In genomic region chr5:134086943-134087305, GRCh38 we compare ENCODE assay signal across 11 cellular contexts. TPM values are rescaled to one million over a fixed set of nuclear protein-coding genes. Genes with fewer than 3 reads are reported as not detected.
DNase-seq lines count a peak whose midpoint lies in the region; ATAC-seq lines count a peak whose summit lies in the region.
"Had no signal": no experiment of that assay in that cellular context is flagged by ENCODE, and none has a peak within 500 bp of the region (broad histone marks: within the 10 kb centered on the region; RNA-seq: fewer than 3 reads in every experiment).

No MANE protein-coding gene starts in this region.

- peak overlapping the region; percentile 94 to 99 (median 97) for H3K27ac Mint-ChIP-seq in CD4-positive, alpha-beta memory T cell
- H3K27ac Mint-ChIP-seq: neural progenitor cell had no signal

- peak overlapping the region in 1 of 2 donors; percentile 12 for H3K4me3 ChIP-seq in CD4-positive, alpha-beta memory T cell (ENCODE audit: low read length in 2 of 2)
- H3K4me3 ChIP-seq: neural progenitor cell had no signal

- no peaks in the 10 kb centered on the region for H3K36me3 ChIP-seq in CD4-positive, alpha-beta memory T cell (ENCODE audit: insufficient read depth, low read length)
- H3K36me3 ChIP-seq: neural progenitor cell had no signal

- peak overlapping the region; percentile 52 for H3K27ac ChIP-seq in CD4-positive, alpha-beta memory T cell (ENCODE audit: low read depth, low read length)
- H3K27ac ChIP-seq: neural progenitor cell had no signal

- peaks cover 0 to 1% of the 10 kb centered on the region in 2 donors for H3K36me3 Mint-ChIP-seq in CD4-positive, alpha-beta memory T cell
- H3K36me3 Mint-ChIP-seq: immature natural killer cell, neural progenitor cell had no signal

- H3K9me3 Mint-ChIP-seq in CD4-positive, alpha-beta memory T cell, result peaks cover 0 to 2% (median 0%) of the 10 kb centered on the region in 8 donors
- H3K9me3 Mint-ChIP-seq: immature natural killer cell, neural progenitor cell had no signal

- H3K27me3 ChIP-seq in CD4-positive, alpha-beta memory T cell (ENCODE audit: insufficient read depth, low read length), result no peaks in the 10 kb centered on the region
- H3K27me3 ChIP-seq: neural progenitor cell had no signal

- CTCF ChIA-PET in CD4-positive, alpha-beta memory T cell (lab: Charles Lee; ENCODE audit: partially characterized antibody), result interaction anchor here (1.0 to 3.7 kb wide), 3 partner anchors 43 to 47 kb away, joined by 4 to 25 read pairs (median 5); no protein-coding TSS in a partner anchor

- intact Hi-C loops in CD4-positive, alpha-beta memory T cell (cut with micrococcal nuclease), result loop anchor here (1.0 to 2.0 kb wide), 3 partner anchors 16 to 48 kb away; partner anchors contain the start of gene TCF7

- H3K27me3 Mint-ChIP-seq in CD4-positive, alpha-beta memory T cell, result no peaks in the 10 kb centered on the region

- no peak for ATAC-seq in HG02610 (IDR thresholded peaks at IDR 0.05; ENCODE audit: unreplicated experiment)

- peaks cover 61 to 94% (median 78%) of the 10 kb centered on the region in 4 donors for H3K4me1 Mint-ChIP-seq in CD4-positive, alpha-beta memory T cell

- peak; percentile 82 to 92 (median 89) for DNase-seq in CD4-positive, alpha-beta memory T cell
- DNase-seq in activated CD4-positive, alpha-beta T cell treated with anti-CD3 and anti-CD28 coated beads, Interleukin-2, amount 50 U/mL, for 48 hours, result peak; percentile 80 to 85
- DNase-seq in activated naive CD4-positive, alpha-beta T cell treated with anti-CD3 and anti-CD28 coated beads, Interleukin-2, amount 50 U/mL, for 16 hours, result peak; percentile 82
- DNase-seq in stimulated activated CD4-positive, alpha-beta T cell treated with anti-CD3 and anti-CD28 coated beads, Interleukin-2, amount 100 ng/mL, for 48 hours, result peak; percentile 57 to 62
- no peak for DNase-seq in NCI-H69 (lab: John Stamatoyannopoulos, UW)
- DNase-seq in NCI-H128 (lab: John Stamatoyannopoulos, UW; ENCODE audit: unreplicated experiment), result no peak
- no peak for DNase-seq in EL
- DNase-seq: aorta, immature natural killer cell had no signal

- H3K4me1 ChIP-seq in CD4-positive, alpha-beta memory T cell (ENCODE audit: insufficient read depth, low read length), result peaks cover 98% of the 10 kb centered on the region

- no peaks in the 10 kb centered on the region for H3K9me3 ChIP-seq in CD4-positive, alpha-beta memory T cell (ENCODE audit: control insufficient read depth in 1 of 2, low read length in 2 of 2)

- peak overlapping the region; percentile 68 to 88 (median 76) for H3K4me3 Mint-ChIP-seq in CD4-positive, alpha-beta memory T cell
- H3K4me3 Mint-ChIP-seq: neural progenitor cell had no signal

- POLR2A ChIA-PET in CD4-positive, alpha-beta memory T cell (lab: Charles Lee; ENCODE audit: partially characterized antibody), result interaction anchor here (0.7 to 6.8 kb wide), 6 partner anchors 13 to 90 kb away, joined by 3 to 31 read pairs (median 6); partner anchors contain the start of gene SKP1

RNA-seq across cellular contexts. Expression of gene TCF7, which starts 27.6 kb away (rescaled TPM):
- total RNA-seq in CD4-positive, alpha-beta memory T cell, result 100 to 1,000 TPM; 770 to 841 TPM
- 100 to 1,000 TPM; 102 to 474 TPM for polyA plus RNA-seq in CD4-positive, alpha-beta memory T cell

Comparison
In these comparisons a context has a peak if more than half of its experiments do, and no peak if none do; other contexts are left out.
1. DNase-seq: peak in CD4-positive, alpha-beta memory T cell (5 of 5), activated CD4-positive, alpha-beta T cell treated with anti-CD3 and anti-CD28 coated beads, Interleukin-2, amount 50 U/mL, for 48 hours (2 of 2), activated naive CD4-positive, alpha-beta T cell treated with anti-CD3 and anti-CD28 coated beads, Interleukin-2, amount 50 U/mL, for 16 hours (single experiment) and stimulated activated CD4-positive, alpha-beta T cell treated with anti-CD3 and anti-CD28 coated beads, Interleukin-2, amount 100 ng/mL, for 48 hours (2 of 2); none in NCI-H69 (single experiment), NCI-H128 (single experiment) and EL (single experiment).